Comparison of ENCODE assay signal across 6 cellular contexts in genomic region chr3:123737168-123737567, GRCh38.
"Had no signal": no experiment of that assay in that cellular context is flagged by ENCODE, and none has a peak within 500 bp of the region (broad histone marks: within the 10 kb centered on the region; RNA-seq: fewer than 3 reads in every experiment).

No MANE protein-coding gene starts in this region.

- H3K9me3 Mint-ChIP-seq: GM23338, IgD-negative memory B cell had no signal

- FAIRE-seq: HTR-8/SVneo had no signal

- H2AFZ ChIP-seq: GM23338 had no signal

- H3K36me3 Mint-ChIP-seq: IgD-negative memory B cell had no signal

- H3K4me2 ChIP-seq: GM23338 had no signal

- H3K4me3 Mint-ChIP-seq: GM23338 had no signal

- H3K27ac Mint-ChIP-seq: GM23338 had no signal

- H3K4me1 Mint-ChIP-seq: GM23338 had no signal

- H3K36me3 ChIP-seq: HAP-1 had no signal

- DNase-seq: H7, KBM-7 had no signal

- ATAC-seq: GM23338 had no signal

- H3K9me3 ChIP-seq: HAP-1 had no signal

- H3K4me3 ChIP-seq: GM23338, HAP-1 had no signal
